Comparison of ENCODE assay signal across 8 cellular contexts in genomic region chr17:40071720-40072480, GRCh38. TPM values are rescaled to one million over a fixed set of nuclear protein-coding genes. Genes with fewer than 3 reads are reported as not detected.
DNase-seq lines count a peak whose midpoint lies in the region; ATAC-seq, FAIRE-seq and TF ChIP-seq lines count a peak whose summit lies in the region.

No MANE protein-coding gene starts in this region.

- no peaks in the 10 kb centered on the region for H4K20me1 ChIP-seq in GM12878 (ENCODE audit: control insufficient read depth, insufficient read depth)

- H3K4me3 Mint-ChIP-seq in CD8-positive, alpha-beta T cell, result no peak overlapping the region

- FAIRE-seq in GM12878 (lab: Jason Lieb, UNC), result no peak

- SMC1A ChIA-PET in GM12878 (lab: Charles Lee; ENCODE audit: uncharacterized antibody, unreplicated experiment), result interaction anchor here (0.6 to 1.3 kb wide), 2 partner anchors 10 to 95 kb away, joined by 3 to 4 read pairs; no protein-coding TSS in a partner anchor

- intact Hi-C loops in CD8-positive, alpha-beta T cell (cut with DNase I, micrococcal nuclease), result no loop called here
- intact Hi-C loops in GM12878 (cut with micrococcal nuclease; ENCODE audit: unreplicated experiment), result no loop called here
- intact Hi-C loops in right lobe of liver (cut with DNase I), result loop anchor here in 1 of 2 donors (10.0 kb wide), 1 partner anchor 57 kb away; the partner anchor contains the start of gene CSF3
- intact Hi-C loops in thyroid gland (cut with DNase I), result no loop called here

- no peak overlapping the region for H2AFZ ChIP-seq in GM12878 (ENCODE audit: control insufficient read depth, low read depth, low read length)

- H3K27me3 Mint-ChIP-seq in CD8-positive, alpha-beta T cell (ENCODE audit: low read depth), result no peaks in the 10 kb centered on the region

- no peaks in the 10 kb centered on the region for H3K79me2 ChIP-seq in GM12878 (ENCODE audit: control insufficient read depth, insufficient read depth, low read length)

- TF ChIP-seq RAD21 in GM12878 (IDR thresholded peaks at IDR 0.05; ENCODE audit: insufficient read depth, low read depth, low read length), result no peak

- no peaks in the 10 kb centered on the region for H3K27me3 ChIP-seq in CD8-positive, alpha-beta T cell (ENCODE audit: insufficient read depth, low read length)
- H3K27me3 ChIP-seq in GM12878 (replicated peaks in 1 of 2; ENCODE audit: control insufficient read depth in 2 of 2, insufficient read depth in 2 of 2, low read length in 1 of 2), result no peaks in the 10 kb centered on the region
- H3K27me3 ChIP-seq in right lobe of liver, result no peaks in the 10 kb centered on the region
- no peaks in the 10 kb centered on the region for H3K27me3 ChIP-seq in thyroid gland

- H3K27ac Mint-ChIP-seq in CD8-positive, alpha-beta T cell, result peak overlapping the region; percentile 86

- H3K4me2 ChIP-seq in GM12878 (ENCODE audit: control insufficient read depth, insufficient read depth), result no peak overlapping the region

- CTCF ChIA-PET in CD8-positive, alpha-beta T cell (lab: Charles Lee), result interaction anchor here (0.8 to 24.7 kb wide), 7 partner anchors 7 to 96 kb away, joined by 3 to 402 read pairs (median 36); partner anchors contain the start of genes MED24 and THRA
- CTCF ChIA-PET in GM12878 (lab: Yijun Ruan, JAX), result interaction anchor here (0.8 to 15.2 kb wide), 3 partner anchors 9 to 97 kb away, joined by 3 to 120 read pairs (median 7); partner anchors contain the start of gene THRA

- RAD21 ChIA-PET in GM12878 (lab: Charles Lee; ENCODE audit: unreplicated experiment), result no interaction called here

- no TSS peak for BruUV-seq in GM12878 (replicated peaks; lab: Mats Ljungman, UMichigan)

- no peak overlapping the region for H3K4me3 ChIP-seq in CD8-positive, alpha-beta T cell (ENCODE audit: low read depth, low read length)
- H3K4me3 ChIP-seq in GM12878 (no peak overlapping the region), right lobe of liver (no peak overlapping the region), thyroid gland (replicated peaks in 1 of 3) (peak overlapping the region in 1 of 3 donors; percentile 11)

- in situ Hi-C loops in GM12878 (cut with MboI), result no loop called here

- peaks cover 9% of the 10 kb centered on the region for H3K36me3 ChIP-seq in CD8-positive, alpha-beta T cell (ENCODE audit: insufficient read depth, low read length)
- H3K36me3 ChIP-seq in GM12878 (ENCODE audit: control insufficient read depth in 2 of 2, insufficient read depth in 2 of 2, low read length in 1 of 2) (no peaks in the 10 kb centered on the region), right lobe of liver (no peaks in the 10 kb centered on the region), thyroid gland (no peaks in the 10 kb centered on the region)

- no peak for TF ChIP-seq CTCF in CD8-positive, alpha-beta T cell (IDR thresholded peaks at IDR 0.05)
- TF ChIP-seq CTCF in GM12878 (IDR thresholded peaks at IDR 0.05 in 2 of 3, conservative IDR thresholded peaks at IDR 0.05 in 1 of 3; ENCODE audit: control insufficient read depth in 2 of 3, extremely low read depth in 1 of 3, insufficient read depth in 1 of 3, low read depth in 3 of 3, low read length in 3 of 3) (no peak), right lobe of liver (IDR thresholded peaks at IDR 0.05) (no peak), thyroid gland (IDR thresholded peaks at IDR 0.05) (peak in 1 of 6 experiments; percentile 5)

- no peak for TF ChIP-seq EP300 in GM12878 (IDR thresholded peaks at IDR 0.05; ENCODE audit: borderline replicate concordance in 1 of 2, control insufficient read depth in 1 of 2, low read depth in 2 of 2, low read length in 2 of 2)

- WGBS in GM12878 (ENCODE audit: insufficient coverage, insufficient replicate concordance, low lambda C conversion rate, missing lambda C conversion rate), result 62% methylated on average over 10 of the region's 12 CpGs
- WGBS in right lobe of liver (ENCODE audit: insufficient coverage, low coverage, low lambda C conversion rate, missing lambda C conversion rate), result 0% methylated on average over 2 of the region's 12 CpGs
- WGBS in thyroid gland, 2 donors, result 20 to 33% methylated on average over 6 to 11 of the region's 12 CpGs

- no peak overlapping the region for H3K27ac ChIP-seq in CD8-positive, alpha-beta T cell (ENCODE audit: low read depth, low read length)
- H3K27ac ChIP-seq in GM12878 (ENCODE audit: control insufficient read depth, insufficient read depth), result no peak overlapping the region
- peak overlapping the region in 2 of 3 donors; percentile 40 for H3K27ac ChIP-seq in right lobe of liver
- peak overlapping the region; percentile 92 to 94 (median 93) for H3K27ac ChIP-seq in thyroid gland

- no peak overlapping the region for H3K9ac ChIP-seq in GM12878 (ENCODE audit: control insufficient read depth, insufficient read depth, low read length)

- no peak for DNase-seq in CD8-positive, alpha-beta T cell
- DNase-seq in NCI-H2081 treated with DMSO at 0.1 percent for 48 hours (lab: John Stamatoyannopoulos, UW) (peak; percentile 78), GM12878 (ENCODE audit: low read depth, low spot score) (no peak), right lobe of liver (peak; percentile 74 to 83 (median 83)), thyroid gland (peak; percentile 94 to 98), Kasumi-1 (lab: John Stamatoyannopoulos, UW) (no peak)

- TF ChIP-seq POLR2A in GM12878 (IDR thresholded peaks at IDR 0.05; ENCODE audit: low read depth, low read length) (no peak), right lobe of liver (IDR thresholded peaks at IDR 0.05) (no peak), thyroid gland (IDR thresholded peaks at IDR 0.05) (no peak)

- POLR2A ChIA-PET in CD8-positive, alpha-beta T cell (lab: Charles Lee), result interaction anchor here (0.8 to 1.5 kb wide), 2 partner anchors 18 to 19 kb away, joined by 3 to 5 read pairs; partner anchors contain the start of gene MED24
- POLR2A ChIA-PET in GM12878 (lab: Charles Lee), result no interaction called here

- H3K4me1 Mint-ChIP-seq in CD8-positive, alpha-beta T cell (ENCODE audit: low read depth), result peaks cover 86% of the 10 kb centered on the region

- no peaks in the 10 kb centered on the region for H3K9me3 ChIP-seq in CD8-positive, alpha-beta T cell (ENCODE audit: low read length)
- H3K9me3 ChIP-seq in GM12878 (replicated peaks; ENCODE audit: control insufficient read depth, insufficient read depth, low read length) (no peaks in the 10 kb centered on the region), right lobe of liver (no peaks in the 10 kb centered on the region), thyroid gland (no peaks in the 10 kb centered on the region)

- no peaks in the 10 kb centered on the region for H3K9me3 Mint-ChIP-seq in CD8-positive, alpha-beta T cell

- peaks cover 28% of the 10 kb centered on the region for H3K36me3 Mint-ChIP-seq in CD8-positive, alpha-beta T cell

- peaks cover 84% of the 10 kb centered on the region for H3K4me1 ChIP-seq in CD8-positive, alpha-beta T cell (ENCODE audit: insufficient read depth, low read length)
- H3K4me1 ChIP-seq in GM12878 (ENCODE audit: control insufficient read depth, insufficient read depth, low read length) (peaks cover 29% of the 10 kb centered on the region), right lobe of liver (peaks cover 2 to 51% (median 26%) of the 10 kb centered on the region in 4 donors), thyroid gland (peaks cover 86 to 96% of the 10 kb centered on the region in 2 donors)

- no peak for ATAC-seq in CD8-positive, alpha-beta T cell
- ATAC-seq in GM12878 (no peak), right lobe of liver (peak; percentile 15 to 45 (median 32)), HG03280 (IDR thresholded peaks at IDR 0.05; ENCODE audit: unreplicated experiment) (no peak), HG02798 (IDR thresholded peaks at IDR 0.05; ENCODE audit: poor library complexity, unreplicated experiment) (no peak)

RNA-seq across cellular contexts. Expression of gene THRA, which starts 9.1 kb away (rescaled TPM):
- 10 to 100 TPM; 34.6 to 35.7 TPM for total RNA-seq in CD8-positive, alpha-beta T cell
- total RNA-seq in GM12878 (2013; cell fraction: nucleolus; rRNA removed), result 3.8 and 5.5 TPM in 2 replicates
- total RNA-seq in GM12878 (2014; rRNA removed), result 0.65 and 0.68 TPM in 2 replicates
- total RNA-seq in GM12878 (2014; rRNA removed; fragmentation: Illumina TruSeq; extraction: Trizol), result 0.63 and 0.64 TPM in 2 replicates
- 1.5 and 2.0 TPM in 2 replicates for total RNA-seq in GM12878 (2021)
- 1.2 TPM for polyA plus RNA-seq in GM12878 (2011; ENCODE audit: low read depth)
- 0.81 and 1.1 TPM in 2 replicates for polyA plus RNA-seq in GM12878 (2011; rRNA removed)
- polyA plus RNA-seq in GM12878 (2011; cell fraction: cytosol; rRNA removed), result 1.5 TPM in 2 replicates
- polyA plus RNA-seq in GM12878 (2011; cell fraction: nucleus; rRNA removed), result 1.1 and 1.4 TPM in 2 replicates
- polyA plus RNA-seq in GM12878 (2012), result 1.9 and 2.2 TPM in 2 replicates
- 1.0 and 1.2 TPM in 2 replicates for polyA plus RNA-seq in GM12878 (2014; fragmentation: Illumina TruSeq; extraction: Trizol)
- polyA plus RNA-seq in GM12878 (2014; fragmentation: Nextera tagmentation; extraction: Ambion mirVana), result under 1 TPM; 0.03 to 0.07 TPM
- polyA plus RNA-seq in GM12878 (2014; rRNA removed), result 0.64 and 0.81 TPM in 2 replicates
- under 1 TPM; 0.07 to 0.64 TPM for polyA plus RNA-seq in GM12878 (2016; fragmentation: Nextera tagmentation; extraction: Ambion mirVana)
- polyA minus RNA-seq in GM12878 (2011; rRNA and poly(A)+ RNA removed), result 1.1 and 1.4 TPM in 2 replicates
- polyA minus RNA-seq in GM12878 (2011; cell fraction: cytosol; rRNA and poly(A)+ RNA removed), result 0.42 and 0.80 TPM in 2 replicates
- polyA minus RNA-seq in GM12878 (2011; cell fraction: nucleus; rRNA and poly(A)+ RNA removed), result 0.48 and 0.57 TPM in 2 replicates
- total RNA-seq in right lobe of liver, result 1 to 10 TPM; 3.7 to 9.4 (median 7.7) TPM
- total RNA-seq in thyroid gland, result 10 to 100 TPM; 34.0 to 52.9 (median 44.8) TPM

RNA-seq across cellular contexts. Expression of gene MED24, which starts 17.7 kb away (rescaled TPM):
- 100 to 1,000 TPM; 103 to 104 TPM for total RNA-seq in CD8-positive, alpha-beta T cell
- 191 and 225 TPM in 2 replicates for total RNA-seq in GM12878 (2013; cell fraction: nucleolus; rRNA removed)
- total RNA-seq in GM12878 (2014; rRNA removed), result 33.5 and 40.6 TPM in 2 replicates
- total RNA-seq in GM12878 (2014; rRNA removed; fragmentation: Illumina TruSeq; extraction: Trizol), result 32.8 and 35.3 TPM in 2 replicates
- 74.1 and 84.7 TPM in 2 replicates for total RNA-seq in GM12878 (2021)
- polyA plus RNA-seq in GM12878 (2011; ENCODE audit: low read depth), result 47.6 TPM
- 31.1 and 74.8 TPM in 2 replicates for polyA plus RNA-seq in GM12878 (2011; rRNA removed)
- 78.2 and 80.7 TPM in 2 replicates for polyA plus RNA-seq in GM12878 (2011; cell fraction: cytosol; rRNA removed)
- polyA plus RNA-seq in GM12878 (2011; cell fraction: nucleus; rRNA removed), result 270 and 289 TPM in 2 replicates
- polyA plus RNA-seq in GM12878 (2012), result 54.5 and 59.0 TPM in 2 replicates
- 77.0 and 85.1 TPM in 2 replicates for polyA plus RNA-seq in GM12878 (2014; fragmentation: Illumina TruSeq; extraction: Trizol)
- polyA plus RNA-seq in GM12878 (2014; fragmentation: Nextera tagmentation; extraction: Ambion mirVana), result 10 to 100 TPM in 1 of 2 experiments, 1 to 10 TPM in 1; 5.4 to 10.3 TPM
- 58.6 and 75.5 TPM in 2 replicates for polyA plus RNA-seq in GM12878 (2014; rRNA removed)
- 10 to 100 TPM; 89.9 to 97.4 TPM for polyA plus RNA-seq in GM12878 (2016; fragmentation: Nextera tagmentation; extraction: Ambion mirVana)
- polyA minus RNA-seq in GM12878 (2011; rRNA and poly(A)+ RNA removed), result 93.6 and 96.4 TPM in 2 replicates
- 54.1 and 61.4 TPM in 2 replicates for polyA minus RNA-seq in GM12878 (2011; cell fraction: cytosol; rRNA and poly(A)+ RNA removed)
- polyA minus RNA-seq in GM12878 (2011; cell fraction: nucleus; rRNA and poly(A)+ RNA removed), result 104 and 143 TPM in 2 replicates
- 10 to 100 TPM; 29.0 to 38.2 (median 35.9) TPM for total RNA-seq in right lobe of liver
- 10 to 100 TPM; 37.1 to 68.4 (median 56.6) TPM for total RNA-seq in thyroid gland

RNA-seq across cellular contexts. Expression of gene NR1D1, which starts 28.5 kb away (rescaled TPM):
- 10 to 100 TPM; 24.1 to 25.6 TPM for total RNA-seq in CD8-positive, alpha-beta T cell
- total RNA-seq in GM12878 (2013; cell fraction: nucleolus; rRNA removed), result 5.0 TPM in 2 replicates
- total RNA-seq in GM12878 (2014; rRNA removed), result 0.49 and 1.0 TPM in 2 replicates
- total RNA-seq in GM12878 (2014; rRNA removed; fragmentation: Illumina TruSeq; extraction: Trizol), result 0.31 and 0.37 TPM in 2 replicates
- total RNA-seq in GM12878 (2021), result 3.4 and 3.6 TPM in 2 replicates
- polyA plus RNA-seq in GM12878 (2011; ENCODE audit: low read depth), result 0.85 TPM
- polyA plus RNA-seq in GM12878 (2011; rRNA removed), result 0.17 and 0.41 TPM in 2 replicates
- 0.67 and 1.2 TPM in 2 replicates for polyA plus RNA-seq in GM12878 (2011; cell fraction: cytosol; rRNA removed)
- 5.1 and 5.9 TPM in 2 replicates for polyA plus RNA-seq in GM12878 (2011; cell fraction: nucleus; rRNA removed)
- polyA plus RNA-seq in GM12878 (2012), result 2.0 and 3.6 TPM in 2 replicates
- polyA plus RNA-seq in GM12878 (2014; fragmentation: Illumina TruSeq; extraction: Trizol), result 0.44 and 1.8 TPM in 2 replicates
- polyA plus RNA-seq in GM12878 (2014; fragmentation: Nextera tagmentation; extraction: Ambion mirVana), result under 1 TPM; 0.10 to 0.33 TPM
- polyA plus RNA-seq in GM12878 (2014; rRNA removed), result 0.87 and 1.2 TPM in 2 replicates
- polyA plus RNA-seq in GM12878 (2016; fragmentation: Nextera tagmentation; extraction: Ambion mirVana), result 1 to 10 TPM; 1.8 to 2.6 TPM
- polyA minus RNA-seq in GM12878 (2011; rRNA and poly(A)+ RNA removed), result 1.0 and 1.4 TPM in 2 replicates
- polyA minus RNA-seq in GM12878 (2011; cell fraction: cytosol; rRNA and poly(A)+ RNA removed), result 2.1 TPM in 2 replicates
- polyA minus RNA-seq in GM12878 (2011; cell fraction: nucleus; rRNA and poly(A)+ RNA removed), result 3.1 and 6.0 TPM in 2 replicates
- 10 to 100 TPM in 4 of 6 experiments, 1 to 10 TPM in 2; 6.9 to 29.8 (median 16.0) TPM for total RNA-seq in right lobe of liver
- total RNA-seq in thyroid gland, result 1 to 10 TPM; 3.4 to 9.9 (median 5.1) TPM

RNA-seq across cellular contexts. Expression of gene MSL1, which starts 49.9 kb away (rescaled TPM):
- total RNA-seq in CD8-positive, alpha-beta T cell, result 10 to 100 TPM; 43.8 to 46.6 TPM
- total RNA-seq in GM12878 (2013; cell fraction: nucleolus; rRNA removed), result 146 and 147 TPM in 2 replicates
- total RNA-seq in GM12878 (2014; rRNA removed) (56.3 and 57.6 TPM in 2 replicates), GM12878 (2014; rRNA removed; fragmentation: Illumina TruSeq; extraction: Trizol) (56.4 and 56.5 TPM in 2 replicates), GM12878 (2021) (47.8 and 50.6 TPM in 2 replicates), right lobe of liver (10 to 100 TPM; 31.1 to 43.8 (median 36.0) TPM), thyroid gland (100 to 1,000 TPM in 1 of 4 donors, 10 to 100 TPM in 3; 69.9 to 101 (median 80.4) TPM)
- polyA plus RNA-seq in GM12878 (2011; ENCODE audit: low read depth), result 38.1 TPM
- polyA plus RNA-seq in GM12878 (2011; rRNA removed) (80.9 and 101 TPM in 2 replicates), GM12878 (2014; fragmentation: Illumina TruSeq; extraction: Trizol) (95.2 and 110 TPM in 2 replicates), GM12878 (2014; fragmentation: Nextera tagmentation; extraction: Ambion mirVana) (10 to 100 TPM; 11.1 to 18.0 TPM), GM12878 (2014; rRNA removed) (52.0 and 53.1 TPM in 2 replicates), GM12878 (2016; fragmentation: Nextera tagmentation; extraction: Ambion mirVana) (1 to 10 TPM; 6.1 to 9.5 TPM)
- polyA plus RNA-seq in GM12878 (2011; cell fraction: cytosol; rRNA removed), result 34.6 and 35.7 TPM in 2 replicates
- polyA plus RNA-seq in GM12878 (2011; cell fraction: nucleus; rRNA removed), result 220 and 227 TPM in 2 replicates
- polyA plus RNA-seq in GM12878 (2012), result 45.9 and 51.6 TPM in 2 replicates
- polyA minus RNA-seq in GM12878 (2011; rRNA and poly(A)+ RNA removed), result 33.0 and 40.5 TPM in 2 replicates
- polyA minus RNA-seq in GM12878 (2011; cell fraction: cytosol; rRNA and poly(A)+ RNA removed), result 16.6 and 20.3 TPM in 2 replicates
- 30.2 and 34.7 TPM in 2 replicates for polyA minus RNA-seq in GM12878 (2011; cell fraction: nucleus; rRNA and poly(A)+ RNA removed)

RNA-seq across cellular contexts. Expression of gene CSF3, which starts 56.7 kb away (rescaled TPM):
- total RNA-seq in CD8-positive, alpha-beta T cell, result not detected
- not detected in 2 replicates for total RNA-seq in GM12878 (2013; cell fraction: nucleolus; rRNA removed)
- total RNA-seq in GM12878 (2014; rRNA removed) (0.16 TPM in 1 of 2 replicates, not detected in the other), GM12878 (2014; rRNA removed; fragmentation: Illumina TruSeq; extraction: Trizol) (0.09 TPM in 1 of 2 replicates, not detected in the other), GM12878 (2021) (0.28 TPM in 1 of 2 replicates, not detected in the other), right lobe of liver (under 1 TPM in 1 of 6 experiments, not detected in 5; 0.31 TPM), thyroid gland (not detected)
- polyA plus RNA-seq in GM12878 (2011; ENCODE audit: low read depth), result not detected
- polyA plus RNA-seq in GM12878 (2011; rRNA removed) (not detected in 2 replicates), GM12878 (2014; fragmentation: Illumina TruSeq; extraction: Trizol) (0.10 TPM in 1 of 2 replicates, not detected in the other), GM12878 (2014; fragmentation: Nextera tagmentation; extraction: Ambion mirVana) (under 1 TPM in 1 of 2 experiments, not detected in 1; 0.09 TPM), GM12878 (2014; rRNA removed) (0.23 and 0.36 TPM in 2 replicates), GM12878 (2016; fragmentation: Nextera tagmentation; extraction: Ambion mirVana) (under 1 TPM in 1 of 2 experiments, not detected in 1; 0.12 TPM)
- 0.06 and 0.13 TPM in 2 replicates for polyA plus RNA-seq in GM12878 (2011; cell fraction: cytosol; rRNA removed)
- 0.24 and 0.37 TPM in 2 replicates for polyA plus RNA-seq in GM12878 (2011; cell fraction: nucleus; rRNA removed)
- polyA plus RNA-seq in GM12878 (2012), result 0.15 and 0.22 TPM in 2 replicates
- not detected in 2 replicates for polyA minus RNA-seq in GM12878 (2011; rRNA and poly(A)+ RNA removed)
- not detected in 2 replicates for polyA minus RNA-seq in GM12878 (2011; cell fraction: cytosol; rRNA and poly(A)+ RNA removed)
- not detected in 2 replicates for polyA minus RNA-seq in GM12878 (2011; cell fraction: nucleus; rRNA and poly(A)+ RNA removed)

Comparison
In these comparisons a context has a peak if more than half of its experiments do, and no peak if none do; other contexts are left out.
1. ATAC-seq: peak in right lobe of liver (4 of 4); none in CD8-positive, alpha-beta T cell (single experiment), GM12878 (single experiment), HG03280 (single experiment) and HG02798 (single experiment).
2. DNase-seq: peak in NCI-H2081 treated with DMSO at 0.1 percent for 48 hours (single experiment), right lobe of liver (3 of 3) and thyroid gland (2 of 2); none in CD8-positive, alpha-beta T cell (0 of 7), GM12878 (single experiment) and Kasumi-1 (0 of 2).
3. H3K27ac ChIP-seq: peak in right lobe of liver (2 of 3) and thyroid gland (3 of 3); none in CD8-positive, alpha-beta T cell (single experiment) and GM12878 (single experiment).